ENCODE assay signal across 15 cellular contexts in genomic region chr16:58419241-58420012, GRCh38.
A peak's percentile ranks its signal among the peaks of the same experiment; 100 is the strongest.
DNase-seq lines count a peak whose midpoint lies in the region; ATAC-seq lines count a peak whose summit lies in the region.
"Had no signal": no experiment of that assay in that cellular context is flagged by ENCODE, and none has a peak within 500 bp of the region (broad histone marks: within the 10 kb centered on the region; RNA-seq: fewer than 3 reads in every experiment).

No MANE protein-coding gene starts in this region.

- H3K27ac Mint-ChIP-seq in stimulated activated naive B cell treated with anti-CD40 and anti-IgM and Interleukin-4, amounts not matched to agents 10 μg/mL and 1 μg/mL and 100 μg/mL, for 72 hours = no peak overlapping the region

- peaks cover 0 to 9% of the 10 kb centered on the region in 2 donors for H3K27me3 Mint-ChIP-seq in stimulated activated naive B cell treated with anti-CD40 and anti-IgM and Interleukin-4, amounts not matched to agents 10 μg/mL and 1 μg/mL and 100 μg/mL, for 72 hours

- H3K4me3 Mint-ChIP-seq in stimulated activated naive B cell treated with anti-CD40 and anti-IgM and Interleukin-4, amounts not matched to agents 10 μg/mL and 1 μg/mL and 100 μg/mL, for 72 hours = no peak overlapping the region
- H3K4me3 Mint-ChIP-seq: stimulated activated naive CD8-positive, alpha-beta T cell treated with anti-CD3 and anti-CD28 coated beads, Interleukin-15, amount 100 ng/mL, for 72 hours had no signal

- DNase-seq in NCI-H2171 (lab: John Stamatoyannopoulos, UW) (peak; percentile 85), germinal center (ENCODE audit: low spot score) (peak; percentile 70), NCI-H1105 treated with DMSO at 0.1 percent for 48 hours (lab: John Stamatoyannopoulos, UW) (no peak), NOMO-1 treated with DMSO at 0.1 percent for 48 hours (lab: John Stamatoyannopoulos, UW; ENCODE audit: unreplicated experiment) (no peak)
- DNase-seq in stimulated activated naive B cell treated with anti-CD40 and anti-IgM and Interleukin-4, amounts not matched to agents 10 μg/mL and 1 μg/mL and 100 μg/mL, for 72 hours = no peak
- DNase-seq: Calu3; glutamatergic neuron; NCI-H1092 treated with DMSO at 0.1 percent for 48 hours; NCI-H2081 treated with DMSO at 0.1 percent for 48 hours; NCI-H526 treated with DMSO at 0.1 percent for 48 hours; stimulated activated naive CD8-positive, alpha-beta T cell treated with anti-CD3 and anti-CD28 coated beads, Interleukin-15, amount 100 ng/mL, for 72 hours had no signal

- H3K9me3 Mint-ChIP-seq in stimulated activated naive B cell treated with anti-CD40 and anti-IgM and Interleukin-4, amounts not matched to agents 10 μg/mL and 1 μg/mL and 100 μg/mL, for 72 hours = peaks cover 2 to 4% of the 10 kb centered on the region in 2 donors
- H3K9me3 Mint-ChIP-seq: activated naive CD4-positive, alpha-beta T cell treated with anti-CD3 and anti-CD28 coated beads, Interleukin-2, amount 50 U/mL, for 72 hours; stimulated activated naive CD8-positive, alpha-beta T cell treated with anti-CD3 and anti-CD28 coated beads, Interleukin-15, amount 100 ng/mL, for 72 hours had no signal

- ATAC-seq in GM18867 (IDR thresholded peaks at IDR 0.05; ENCODE audit: unreplicated experiment) (peak; percentile 39), HG02938 (IDR thresholded peaks at IDR 0.05; ENCODE audit: unreplicated experiment) (no peak), HG03039 (IDR thresholded peaks at IDR 0.05; ENCODE audit: unreplicated experiment) (no peak)
- ATAC-seq in stimulated activated naive B cell treated with anti-CD40 and anti-IgM and Interleukin-4, amounts not matched to agents 10 μg/mL and 1 μg/mL and 100 μg/mL, for 72 hours (replicated peaks) = peak; percentile 35 to 50
- ATAC-seq: activated naive CD4-positive, alpha-beta T cell treated with anti-CD3 and anti-CD28 coated beads, Interleukin-2, amount 50 U/mL, for 72 hours; stimulated activated naive CD8-positive, alpha-beta T cell treated with anti-CD3 and anti-CD28 coated beads, Interleukin-15, amount 100 ng/mL, for 72 hours had no signal

- H3K36me3 Mint-ChIP-seq in stimulated activated naive B cell treated with anti-CD40 and anti-IgM and Interleukin-4, amounts not matched to agents 10 μg/mL and 1 μg/mL and 100 μg/mL, for 72 hours = no peaks in the 10 kb centered on the region
- H3K36me3 Mint-ChIP-seq: activated naive CD4-positive, alpha-beta T cell treated with anti-CD3 and anti-CD28 coated beads, Interleukin-2, amount 50 U/mL, for 72 hours had no signal

- peaks cover 7 to 12% of the 10 kb centered on the region in 2 donors for H3K4me1 Mint-ChIP-seq in stimulated activated naive B cell treated with anti-CD40 and anti-IgM and Interleukin-4, amounts not matched to agents 10 μg/mL and 1 μg/mL and 100 μg/mL, for 72 hours
- H3K4me1 Mint-ChIP-seq: stimulated activated naive CD8-positive, alpha-beta T cell treated with anti-CD3 and anti-CD28 coated beads, Interleukin-15, amount 100 ng/mL, for 72 hours had no signal

Comparison
In these comparisons a context has a peak if more than half of its experiments do, and no peak if none do; other contexts are left out.
1. ATAC-seq: peak in GM18867 (single experiment) and stimulated activated naive B cell treated with anti-CD40 and anti-IgM and Interleukin-4, amounts not matched to agents 10 μg/mL and 1 μg/mL and 100 μg/mL, for 72 hours (2 of 2); none in HG02938 (single experiment) and HG03039 (single experiment).
2. DNase-seq: peak in NCI-H2171 (single experiment) and germinal center (single experiment); none in stimulated activated naive B cell treated with anti-CD40 and anti-IgM and Interleukin-4, amounts not matched to agents 10 μg/mL and 1 μg/mL and 100 μg/mL, for 72 hours (single experiment), NCI-H1105 treated with DMSO at 0.1 percent for 48 hours (single experiment) and NOMO-1 treated with DMSO at 0.1 percent for 48 hours (single experiment).